8 cellular contexts compared by ENCODE assay signal in the genomic region with DNA sequence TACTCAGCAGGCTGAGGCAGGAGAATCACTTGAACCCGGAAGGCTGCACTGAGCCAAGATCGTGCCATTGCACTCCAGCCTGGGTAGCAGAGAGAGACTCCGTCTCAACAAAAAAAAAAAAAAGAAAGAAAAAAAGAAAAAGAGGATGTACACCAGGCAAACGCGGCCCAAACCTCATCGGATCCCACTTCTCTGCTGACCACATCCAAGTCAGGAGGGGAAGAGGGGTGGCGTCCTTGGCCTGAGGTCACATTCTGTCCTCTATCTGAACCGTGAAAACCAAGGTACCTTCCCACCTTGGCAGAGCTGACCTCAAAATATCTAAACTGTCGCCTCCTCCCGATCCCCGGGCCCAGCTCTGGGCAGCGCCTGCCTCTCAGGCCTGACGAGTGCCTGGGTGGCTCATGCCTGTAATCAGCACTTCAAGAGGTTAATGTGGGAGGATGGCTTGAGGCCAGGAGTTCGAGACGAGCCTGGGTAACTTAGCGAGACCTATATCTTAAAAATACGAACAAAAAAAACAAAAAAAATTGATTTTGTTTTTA. TPM values are rescaled to one million over a fixed set of nuclear protein-coding genes. Genes with fewer than 3 reads are reported as not detected.
DNase-seq lines count a peak whose midpoint lies in the region; ATAC-seq and TF ChIP-seq lines count a peak whose summit lies in the region.

No MANE protein-coding gene starts in this region.

- H3K4me3 Mint-ChIP-seq in activated T-helper 1 cell treated with anti-CD3 and anti-CD28 coated beads, Interleukin-12 subunit alpha, Interleukin-12 subunit beta, Interleukin-2, Interleukin-4 antibody, amounts not matched to agents 30 ng/mL and 10 ng/mL and 1 ng/mL, durations not matched to agents 14 hours and 24 hours and 36 hours, result peak overlapping the region; percentile 79
- peak overlapping the region; percentile 44 for H3K4me3 Mint-ChIP-seq in memory B cell

- H3K9me3 Mint-ChIP-seq in activated T-helper 1 cell treated with anti-CD3 and anti-CD28 coated beads, Interleukin-12 subunit alpha, Interleukin-12 subunit beta, Interleukin-2, Interleukin-4 antibody, amounts not matched to agents 30 ng/mL and 10 ng/mL and 1 ng/mL, durations not matched to agents 14 hours and 24 hours and 36 hours, result no peaks in the 10 kb centered on the region
- no peaks in the 10 kb centered on the region for H3K9me3 Mint-ChIP-seq in memory B cell

- H3K4me3 ChIP-seq in heart left ventricle (peak overlapping the region in 10 of 12 donors; percentile 18 to 95 (median 83)), upper lobe of right lung (peak overlapping the region; percentile 98)

- H3K27ac Mint-ChIP-seq in activated T-helper 1 cell treated with anti-CD3 and anti-CD28 coated beads, Interleukin-12 subunit alpha, Interleukin-12 subunit beta, Interleukin-2, Interleukin-4 antibody, amounts not matched to agents 30 ng/mL and 10 ng/mL and 1 ng/mL, durations not matched to agents 14 hours and 24 hours and 36 hours, result peak overlapping the region; percentile 40
- H3K27ac Mint-ChIP-seq in memory B cell, result no peak overlapping the region

- TF ChIP-seq POLR2A in heart left ventricle (IDR thresholded peaks at IDR 0.05), result no peak

- peaks cover 26% of the 10 kb centered on the region for H3K36me3 Mint-ChIP-seq in activated T-helper 1 cell treated with anti-CD3 and anti-CD28 coated beads, Interleukin-12 subunit alpha, Interleukin-12 subunit beta, Interleukin-2, Interleukin-4 antibody, amounts not matched to agents 30 ng/mL and 10 ng/mL and 1 ng/mL, durations not matched to agents 14 hours and 24 hours and 36 hours (ENCODE audit: low read depth)
- H3K36me3 Mint-ChIP-seq in memory B cell, result peaks cover 9% of the 10 kb centered on the region

- ATAC-seq in heart left ventricle (no peak), Right ventricle myocardium inferior (no peak), memory B cell (ENCODE audit: low read depth) (no peak), upper lobe of right lung (no peak)

- DNase-seq in heart left ventricle (no peak), Right ventricle myocardium inferior (ENCODE audit: missing footprints) (no peak), memory B cell (ENCODE audit: low spot score in 2 of 2) (no peak), upper lobe of right lung (no peak), COLO668 (lab: John Stamatoyannopoulos, UW; ENCODE audit: unreplicated experiment) (no peak), AG20443 (ENCODE audit: low spot score) (no peak), NCI-H226 (no peak)
- DNase-seq in activated T-helper 1 cell treated with anti-CD3 and anti-CD28 coated beads, Interleukin-12 subunit alpha, Interleukin-12 subunit beta, Interleukin-2, Interleukin-4 antibody, amounts not matched to agents 30 ng/mL and 10 ng/mL and 1 ng/mL, durations not matched to agents 14 hours and 24 hours and 36 hours (ENCODE audit: low spot score), result no peak

- no peaks in the 10 kb centered on the region for H3K27me3 Mint-ChIP-seq in activated T-helper 1 cell treated with anti-CD3 and anti-CD28 coated beads, Interleukin-12 subunit alpha, Interleukin-12 subunit beta, Interleukin-2, Interleukin-4 antibody, amounts not matched to agents 30 ng/mL and 10 ng/mL and 1 ng/mL, durations not matched to agents 14 hours and 24 hours and 36 hours (ENCODE audit: insufficient read depth)
- no peaks in the 10 kb centered on the region for H3K27me3 Mint-ChIP-seq in memory B cell

- H3K4me1 Mint-ChIP-seq in activated T-helper 1 cell treated with anti-CD3 and anti-CD28 coated beads, Interleukin-12 subunit alpha, Interleukin-12 subunit beta, Interleukin-2, Interleukin-4 antibody, amounts not matched to agents 30 ng/mL and 10 ng/mL and 1 ng/mL, durations not matched to agents 14 hours and 24 hours and 36 hours (ENCODE audit: low read depth), result peaks cover 13% of the 10 kb centered on the region
- peaks cover 4% of the 10 kb centered on the region for H3K4me1 Mint-ChIP-seq in memory B cell

- peaks cover 0 to 39% (median 32%) of the 10 kb centered on the region in 9 donors for H3K36me3 ChIP-seq in heart left ventricle
- peaks cover 29% of the 10 kb centered on the region for H3K36me3 ChIP-seq in upper lobe of right lung

- WGBS in heart left ventricle, 4 donors, result 74 to 77% (median 76%) methylated on average over 17 of the region's 17 CpGs

- H3K9me3 ChIP-seq in heart left ventricle, result no peaks in the 10 kb centered on the region
- H3K9me3 ChIP-seq in upper lobe of right lung, result no peaks in the 10 kb centered on the region

- TF ChIP-seq CTCF in heart left ventricle (IDR thresholded peaks at IDR 0.05) (no peak), upper lobe of right lung (IDR thresholded peaks at IDR 0.05) (no peak)

- H3K27me3 ChIP-seq in heart left ventricle (no peaks in the 10 kb centered on the region), upper lobe of right lung (no peaks in the 10 kb centered on the region)

- intact Hi-C loops in heart left ventricle (cut with DNase I) (loop anchor here in 1 of 10 donors (5.0 kb wide), 1 partner anchor 36 kb away; the partner anchor contains the start of genes VPREB3 and ZNF70), Right ventricle myocardium inferior (cut with DNase I) (no loop called here), upper lobe of right lung (cut with DNase I) (no loop called here)
- intact Hi-C loops in activated T-helper 1 cell treated with anti-CD3 and anti-CD28 coated beads, Interleukin-12 subunit alpha, Interleukin-12 subunit beta, Interleukin-2, Interleukin-4 antibody, amounts not matched to agents 30 ng/mL and 10 ng/mL and 1 ng/mL, durations not matched to agents 14 hours and 24 hours and 36 hours (cut with micrococcal nuclease), result loop anchor here (2.0 kb wide), 2 partner anchors 51 to 839 kb away; partner anchors contain the start of genes CHCHD10, GUCD1 and SNRPD3

- H3K4me1 ChIP-seq in heart left ventricle (peaks cover 0 to 19% (median 10%) of the 10 kb centered on the region in 12 donors), upper lobe of right lung (peaks cover 12% of the 10 kb centered on the region)

- H3K27ac ChIP-seq in heart left ventricle, result no peak overlapping the region
- H3K27ac ChIP-seq in upper lobe of right lung, result no peak overlapping the region

RNA-seq across cellular contexts. Expression of gene RGL4, which starts 25.1 kb away (rescaled TPM):
- total RNA-seq in heart left ventricle (under 1 TPM in 3 of 9 donors, not detected in 6; 0.21 to 0.69 (median 0.52) TPM), Right ventricle myocardium inferior (not detected), upper lobe of right lung (1.2 TPM)
- under 1 TPM; 0.42 to 0.53 TPM for polyA plus RNA-seq in heart left ventricle
- total RNA-seq in activated T-helper 1 cell treated with anti-CD3 and anti-CD28 coated beads, Interleukin-12 subunit alpha, Interleukin-12 subunit beta, Interleukin-2, Interleukin-4 antibody, amounts not matched to agents 30 ng/mL and 10 ng/mL and 1 ng/mL, durations not matched to agents 14 hours and 24 hours and 36 hours, result 9.3 and 11.7 TPM in 2 replicates

RNA-seq across cellular contexts. Expression of gene ZNF70, which starts 35.0 kb away (rescaled TPM):
- total RNA-seq in heart left ventricle (1 to 10 TPM; 2.7 to 4.6 (median 3.3) TPM), Right ventricle myocardium inferior (3.2 TPM), upper lobe of right lung (6.1 TPM)
- polyA plus RNA-seq in heart left ventricle, result 1 to 10 TPM; 1.6 to 2.1 TPM
- 2.1 and 2.2 TPM in 2 replicates for total RNA-seq in activated T-helper 1 cell treated with anti-CD3 and anti-CD28 coated beads, Interleukin-12 subunit alpha, Interleukin-12 subunit beta, Interleukin-2, Interleukin-4 antibody, amounts not matched to agents 30 ng/mL and 10 ng/mL and 1 ng/mL, durations not matched to agents 14 hours and 24 hours and 36 hours

RNA-seq across cellular contexts. Expression of gene VPREB3, which starts 38.3 kb away (rescaled TPM):
- total RNA-seq in heart left ventricle (1 to 10 TPM in 2 of 9 donors, under 1 TPM in 4, not detected in 3; 0.63 to 3.2 (median 0.84) TPM), Right ventricle myocardium inferior (0.43 TPM), upper lobe of right lung (not detected)
- polyA plus RNA-seq in heart left ventricle, result under 1 TPM; 0.75 to 0.80 TPM
- total RNA-seq in activated T-helper 1 cell treated with anti-CD3 and anti-CD28 coated beads, Interleukin-12 subunit alpha, Interleukin-12 subunit beta, Interleukin-2, Interleukin-4 antibody, amounts not matched to agents 30 ng/mL and 10 ng/mL and 1 ng/mL, durations not matched to agents 14 hours and 24 hours and 36 hours, result not detected in 2 replicates

RNA-seq across cellular contexts. Expression of gene C22orf15, which starts 46.9 kb away (rescaled TPM):
- total RNA-seq in heart left ventricle (not detected), Right ventricle myocardium inferior (not detected), upper lobe of right lung (not detected)
- polyA plus RNA-seq in heart left ventricle, result not detected
- total RNA-seq in activated T-helper 1 cell treated with anti-CD3 and anti-CD28 coated beads, Interleukin-12 subunit alpha, Interleukin-12 subunit beta, Interleukin-2, Interleukin-4 antibody, amounts not matched to agents 30 ng/mL and 10 ng/mL and 1 ng/mL, durations not matched to agents 14 hours and 24 hours and 36 hours, result 0.29 and 0.49 TPM in 2 replicates

RNA-seq across cellular contexts. Expression of gene CHCHD10, which starts 51.9 kb away (rescaled TPM):
- total RNA-seq in heart left ventricle (1,000 to 10,000 TPM in 3 of 9 donors, 100 to 1,000 TPM in 6; 374 to 1,458 (median 944) TPM), Right ventricle myocardium inferior (1,642 TPM), upper lobe of right lung (102 TPM)
- 1,000 to 10,000 TPM in 1 of 2 donors, 100 to 1,000 TPM in 1; 393 to 2,069 TPM for polyA plus RNA-seq in heart left ventricle
- total RNA-seq in activated T-helper 1 cell treated with anti-CD3 and anti-CD28 coated beads, Interleukin-12 subunit alpha, Interleukin-12 subunit beta, Interleukin-2, Interleukin-4 antibody, amounts not matched to agents 30 ng/mL and 10 ng/mL and 1 ng/mL, durations not matched to agents 14 hours and 24 hours and 36 hours, result 89.1 and 96.4 TPM in 2 replicates
